Comparison of ENCODE assay signal across 8 cellular contexts in genomic region chr7:5396999-5397656, GRCh38. TPM values are rescaled to one million over a fixed set of nuclear protein-coding genes. Genes with fewer than 3 reads are reported as not detected.
DNase-seq lines count a peak whose midpoint lies in the region; ATAC-seq, FAIRE-seq and TF ChIP-seq lines count a peak whose summit lies in the region.

No MANE protein-coding gene starts in this region.

- H3K9ac ChIP-seq in duodenal mucosa (ENCODE audit: low read depth in 1 of 2, low read length in 2 of 2) = peak overlapping the region; percentile 82

- H3K27ac ChIP-seq in duodenal mucosa (ENCODE audit: low read depth, low read length) (peak overlapping the region; percentile 73), muscle layer of duodenum (ENCODE audit: low read length) (peak overlapping the region; percentile 75)

- FAIRE-seq in GM12891 (lab: Jason Lieb, UNC) = peak; percentile 93

- H3K9me3 ChIP-seq in duodenal mucosa (ENCODE audit: control insufficient read depth in 1 of 2, low read length in 2 of 2) = no peaks in the 10 kb centered on the region
- no peaks in the 10 kb centered on the region for H3K9me3 ChIP-seq in muscle layer of duodenum (ENCODE audit: control insufficient read depth in 1 of 2, low read length in 2 of 2)

- DNase-seq in GM12891 (ENCODE audit: insufficient read length, low spot score) = peak; percentile 98
- DNase-seq in NCI-H2107 (lab: John Stamatoyannopoulos, UW) = peak; percentile 73
- DNase-seq in activated CD4-positive, alpha-beta T cell treated with anti-CD3 and anti-CD28 coated beads, Interleukin-2, amount 50 U/mL, for 24 hours (ENCODE audit: low read depth in 1 of 2, low spot score in 1 of 2) = peak; percentile 63 to 70
- peak; percentile 89 for DNase-seq in stimulated activated naive CD4-positive, alpha-beta T cell treated with Interleukin-2 at 50 U/mL for 16 hours (lab: John Stamatoyannopoulos, UW)
- no peak for DNase-seq in ACHN

- in situ Hi-C loops in ACHN (cut with HindIII; ENCODE audit: low pct_ligation_motif_present, low pct_unique_long_range_greater_than_20kb, low sequenced_read_pairs) = no loop called here

- peak; percentile 82 for TF ChIP-seq POLR2A in GM12891 (IDR thresholded peaks at IDR 0.05; ENCODE audit: low read depth, low read length)

- no peaks in the 10 kb centered on the region for H3K27me3 ChIP-seq in duodenal mucosa (ENCODE audit: control insufficient read depth in 1 of 2, insufficient read depth in 2 of 2, low read length in 2 of 2)
- H3K27me3 ChIP-seq in muscle layer of duodenum (ENCODE audit: low read depth, low read length) = no peaks in the 10 kb centered on the region

- H3K4me3 ChIP-seq in duodenal mucosa (ENCODE audit: low read depth in 1 of 2, low read length in 2 of 2) (peak overlapping the region; percentile 71 to 74), muscle layer of duodenum (ENCODE audit: low read depth in 1 of 2, low read length in 2 of 2) (peak overlapping the region; percentile 40 to 46)

- H3K36me3 ChIP-seq in duodenal mucosa (ENCODE audit: control insufficient read depth in 1 of 2, insufficient read depth in 2 of 2, low read length in 2 of 2) (peaks cover 3 to 24% of the 10 kb centered on the region in 2 donors), muscle layer of duodenum (ENCODE audit: control insufficient read depth in 1 of 2, insufficient read depth in 2 of 2, low read length in 2 of 2) (peaks cover 15 to 33% of the 10 kb centered on the region in 2 donors)

- H3K4me1 ChIP-seq in duodenal mucosa (ENCODE audit: control insufficient read depth in 1 of 2, insufficient read depth in 2 of 2, low read length in 2 of 2) (peaks cover 7 to 28% of the 10 kb centered on the region in 2 donors), muscle layer of duodenum (ENCODE audit: control insufficient read depth in 1 of 2, insufficient read depth in 2 of 2, low read length in 2 of 2) (peaks cover 0 to 29% of the 10 kb centered on the region in 2 donors)

- peak; percentile 90 for ATAC-seq in HG02678 (IDR thresholded peaks at IDR 0.05; ENCODE audit: unreplicated experiment)

TF ChIP-seq in GM12891, 5 proteins besides CTCF, POLR2A, EP300 and RAD21:
- TF ChIP-seq POU2F2 (IDR thresholded peaks at IDR 0.05; ENCODE audit: low read depth, low read length) (peak; percentile 10; the same call in 1 of the 2 replicates), SPI1 (IDR thresholded peaks at IDR 0.05; ENCODE audit: low read depth, low read length) (0 out of 2 replicates have a peak, but pooled peaks have one; percentile 12), POLR2AphosphoS5 (IDR thresholded peaks at IDR 0.05; ENCODE audit: low read depth, low read length) (peak; percentile 60; the same call in 1 of the 2 replicates), PAX5 (IDR thresholded peaks at IDR 0.05; ENCODE audit: insufficient read depth, low read length, severe bottlenecking) (no peak), TAF1 (IDR thresholded peaks at IDR 0.05; ENCODE audit: low read depth, low read length) (peak; percentile 71; the same call in 1 of the 2 replicates)

RNA-seq across cellular contexts. Expression of gene TNRC18, which starts 26.5 kb away (rescaled TPM):
- 14.7 TPM for polyA plus RNA-seq in GM12891 (2012; ENCODE audit: low read depth, missing spikeins)
